In the genomic region with DNA sequence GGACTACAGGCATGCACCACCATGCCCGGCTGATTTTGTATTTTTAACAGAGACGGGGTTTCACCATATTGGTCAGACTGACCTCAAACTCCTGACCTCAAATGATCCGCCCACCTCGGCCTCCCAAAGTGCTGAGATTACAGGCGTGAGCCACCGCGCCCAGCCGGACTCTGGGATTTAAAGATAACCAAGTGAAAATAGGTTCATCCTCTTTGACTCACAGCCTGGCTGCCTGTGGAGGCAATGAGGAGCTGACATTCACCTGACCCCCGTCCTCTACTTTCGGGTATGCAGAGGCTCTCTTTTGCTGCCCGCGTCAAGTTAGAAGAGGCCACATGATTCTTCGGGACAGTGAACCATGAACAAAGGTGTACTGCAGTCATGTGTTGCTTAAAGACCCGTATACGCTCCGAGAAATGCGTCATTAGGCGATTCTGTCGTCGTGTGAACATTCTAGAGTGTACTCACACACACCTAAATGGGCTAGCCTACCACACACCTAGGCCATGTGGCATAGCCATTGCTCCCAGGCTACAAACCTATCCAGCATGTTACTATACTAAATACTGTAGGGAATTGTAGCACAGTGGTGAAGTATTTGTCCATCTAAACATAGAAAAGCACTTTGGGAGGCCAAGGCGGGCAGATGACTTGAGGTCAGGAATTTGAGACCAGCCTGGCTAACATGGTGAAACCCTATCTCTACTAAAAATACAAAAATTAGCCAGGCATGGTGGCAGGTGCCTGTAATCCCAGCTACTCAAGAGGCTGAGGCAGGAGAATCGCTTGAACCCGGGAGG, we compare ENCODE assay signal across 8 cellular contexts. TPM values are rescaled to one million over a fixed set of nuclear protein-coding genes. Genes with fewer than 3 reads are reported as not detected.
DNase-seq lines count a peak whose midpoint lies in the region; ATAC-seq and TF ChIP-seq lines count a peak whose summit lies in the region.
"Not testable (repeated sequence)": the region's sequence is repeated elsewhere in the genome, so short reads cannot be mapped to it uniquely, and the experiment has no call there.

No MANE protein-coding gene starts in this region.

- ATAC-seq in activated CD4-positive, alpha-beta T cell treated with anti-CD3 and anti-CD28 coated beads for 36 hours; naive thymus-derived CD4-positive, alpha-beta T cell: not testable (repeated sequence)

- H3K27ac Mint-ChIP-seq in HFFc6 (peak overlapping the region; percentile 94), immature natural killer cell (peak overlapping the region; percentile 77 to 92 (median 88))
- peak overlapping the region; percentile 86 for H3K27ac Mint-ChIP-seq in activated CD4-positive, alpha-beta T cell treated with anti-CD3 and anti-CD28 coated beads for 36 hours
- peak overlapping the region; percentile 96 for H3K27ac Mint-ChIP-seq in activated naive CD4-positive, alpha-beta T cell treated with anti-CD3 and anti-CD28 coated beads, Interleukin-2, amount 50 U/mL, for 24 hours
- peak overlapping the region; percentile 90 for H3K27ac Mint-ChIP-seq in dendritic cell treated with granulocyte-macrophage colony-stimulating factor and Interleukin-4, amounts not matched to agents 40 ng/mL and 50 ng/mL, for 4 days
- H3K27ac Mint-ChIP-seq in naive thymus-derived CD4-positive, alpha-beta T cell, result peak overlapping the region in 8 of 9 donors; percentile 88 to 99 (median 96)

- not testable (repeated sequence) for TF ChIP-seq CTCF in HFFc6 (IDR thresholded peaks at IDR 0.05); spleen (IDR thresholded peaks at IDR 0.05 in 8 of 11, conservative IDR thresholded peaks at IDR 0.05 in 3 of 11)

- not testable (repeated sequence) for H3K27me3 ChIP-seq in ACC112 (ENCODE audit: insufficient read depth, low read length); naive thymus-derived CD4-positive, alpha-beta T cell (ENCODE audit: control insufficient read depth in 2 of 2, insufficient read depth in 2 of 2, low read length in 2 of 2); spleen (replicated peaks in 1 of 7)

- H3K4me3 ChIP-seq in ACC112 (ENCODE audit: low read depth, low read length), result not testable (repeated sequence)
- peak overlapping the region; percentile 27 for H3K4me3 ChIP-seq in naive thymus-derived CD4-positive, alpha-beta T cell (ENCODE audit: low read length)
- peak overlapping the region in 2 of 8 donors; percentile 6 to 50 for H3K4me3 ChIP-seq in spleen

- POLR2A ChIA-PET in activated CD4-positive, alpha-beta T cell treated with anti-CD3 and anti-CD28 coated beads for 36 hours (lab: Charles Lee), result not testable (repeated sequence)
- POLR2A ChIA-PET in naive thymus-derived CD4-positive, alpha-beta T cell (lab: Charles Lee), result interaction anchor here (1.2 to 19.9 kb wide), 7 partner anchors 8 to 74 kb away, joined by 3 to 375 read pairs (median 9); a partner anchor contains a TSS

- CTCF ChIA-PET in activated CD4-positive, alpha-beta T cell treated with anti-CD3 and anti-CD28 coated beads for 36 hours (lab: Charles Lee); naive thymus-derived CD4-positive, alpha-beta T cell (lab: Charles Lee): not testable (repeated sequence)

- not testable (repeated sequence) for H3K36me3 Mint-ChIP-seq in HFFc6 (ENCODE audit: low read depth); activated CD4-positive, alpha-beta T cell treated with anti-CD3 and anti-CD28 coated beads for 36 hours (ENCODE audit: low read depth); activated naive CD4-positive, alpha-beta T cell treated with anti-CD3 and anti-CD28 coated beads, Interleukin-2, amount 50 U/mL, for 24 hours; dendritic cell treated with granulocyte-macrophage colony-stimulating factor and Interleukin-4, amounts not matched to agents 40 ng/mL and 50 ng/mL, for 4 days (ENCODE audit: low read depth); immature natural killer cell
- H3K36me3 Mint-ChIP-seq in naive thymus-derived CD4-positive, alpha-beta T cell, result peaks cover 0 to 12% (median 4%) of the 10 kb centered on the region in 5 donors

- WGBS in spleen, 5 donors, result 77 to 90% (median 84%) methylated on average over 23 of the region's 23 CpGs

- H3K27me3 Mint-ChIP-seq in HFFc6 (ENCODE audit: insufficient read depth); activated CD4-positive, alpha-beta T cell treated with anti-CD3 and anti-CD28 coated beads for 36 hours; activated naive CD4-positive, alpha-beta T cell treated with anti-CD3 and anti-CD28 coated beads, Interleukin-2, amount 50 U/mL, for 24 hours; dendritic cell treated with granulocyte-macrophage colony-stimulating factor and Interleukin-4, amounts not matched to agents 40 ng/mL and 50 ng/mL, for 4 days; immature natural killer cell (ENCODE audit: low read depth in 3 of 3); naive thymus-derived CD4-positive, alpha-beta T cell: not testable (repeated sequence)

- TF ChIP-seq POLR2A in spleen (IDR thresholded peaks at IDR 0.05), result not testable (repeated sequence)

- H3K27ac ChIP-seq in ACC112 (ENCODE audit: low read depth, low read length), result peak overlapping the region; percentile 96
- H3K27ac ChIP-seq in naive thymus-derived CD4-positive, alpha-beta T cell (ENCODE audit: low read depth, low read length), result peak overlapping the region; percentile 68
- peak overlapping the region; percentile 6 to 94 (median 87) for H3K27ac ChIP-seq in spleen

- H2AFZ ChIP-seq in ACC112 (ENCODE audit: low read length, unreplicated experiment), result not testable (repeated sequence)

- H3K4me1 Mint-ChIP-seq in HFFc6 (ENCODE audit: low read depth), result peaks cover 32% of the 10 kb centered on the region
- H3K4me1 Mint-ChIP-seq in activated CD4-positive, alpha-beta T cell treated with anti-CD3 and anti-CD28 coated beads for 36 hours, result peaks cover 43% of the 10 kb centered on the region
- peaks cover 54% of the 10 kb centered on the region for H3K4me1 Mint-ChIP-seq in activated naive CD4-positive, alpha-beta T cell treated with anti-CD3 and anti-CD28 coated beads, Interleukin-2, amount 50 U/mL, for 24 hours
- H3K4me1 Mint-ChIP-seq in dendritic cell treated with granulocyte-macrophage colony-stimulating factor and Interleukin-4, amounts not matched to agents 40 ng/mL and 50 ng/mL, for 4 days (ENCODE audit: low read depth), result peaks cover 28% of the 10 kb centered on the region
- H3K4me1 Mint-ChIP-seq in immature natural killer cell, result peaks cover 40 to 42% of the 10 kb centered on the region in 2 donors
- H3K4me1 Mint-ChIP-seq in naive thymus-derived CD4-positive, alpha-beta T cell, result peaks cover 32 to 75% (median 58%) of the 10 kb centered on the region in 7 donors

- DNase-seq in HFFc6; activated CD4-positive, alpha-beta T cell treated with anti-CD3 and anti-CD28 coated beads for 36 hours; immature natural killer cell; naive thymus-derived CD4-positive, alpha-beta T cell; spleen: not testable (repeated sequence)

- not testable (repeated sequence) for H3K36me3 ChIP-seq in ACC112 (ENCODE audit: insufficient read depth, low read length); naive thymus-derived CD4-positive, alpha-beta T cell (ENCODE audit: control insufficient read depth in 2 of 3, insufficient read depth in 3 of 3, low read length in 3 of 3); spleen

- H3K9me3 Mint-ChIP-seq in HFFc6; activated CD4-positive, alpha-beta T cell treated with anti-CD3 and anti-CD28 coated beads for 36 hours (ENCODE audit: low read depth); activated naive CD4-positive, alpha-beta T cell treated with anti-CD3 and anti-CD28 coated beads, Interleukin-2, amount 50 U/mL, for 24 hours; dendritic cell treated with granulocyte-macrophage colony-stimulating factor and Interleukin-4, amounts not matched to agents 40 ng/mL and 50 ng/mL, for 4 days; immature natural killer cell; naive thymus-derived CD4-positive, alpha-beta T cell: not testable (repeated sequence)

- H3K79me2 ChIP-seq in ACC112 (ENCODE audit: control insufficient read depth, insufficient read depth, low read length, unreplicated experiment), result not testable (repeated sequence)

- intact Hi-C loops in activated CD4-positive, alpha-beta T cell treated with anti-CD3 and anti-CD28 coated beads for 36 hours (cut with DNase I, micrococcal nuclease); dendritic cell treated with granulocyte-macrophage colony-stimulating factor and Interleukin-4, amounts not matched to agents 40 ng/mL and 50 ng/mL, for 4 days (cut with micrococcal nuclease); spleen (cut with DNase I; ENCODE audit: low total_unique reads): not testable (repeated sequence)
- intact Hi-C loops in naive thymus-derived CD4-positive, alpha-beta T cell (cut with micrococcal nuclease), result loop anchor here in 1 of 2 donors (1.0 kb wide), 2 partner anchors 9 to 11 kb away; no protein-coding TSS in a partner anchor

- H3K9me3 ChIP-seq in naive thymus-derived CD4-positive, alpha-beta T cell (ENCODE audit: control insufficient read depth in 2 of 3, low read length in 3 of 3); spleen: not testable (repeated sequence)

- peak overlapping the region; percentile 57 for H3K4me3 Mint-ChIP-seq in HFFc6
- peak overlapping the region; percentile 15 for H3K4me3 Mint-ChIP-seq in activated CD4-positive, alpha-beta T cell treated with anti-CD3 and anti-CD28 coated beads for 36 hours
- H3K4me3 Mint-ChIP-seq in activated naive CD4-positive, alpha-beta T cell treated with anti-CD3 and anti-CD28 coated beads, Interleukin-2, amount 50 U/mL, for 24 hours, result peak overlapping the region; percentile 73
- not testable (repeated sequence) for H3K4me3 Mint-ChIP-seq in dendritic cell treated with granulocyte-macrophage colony-stimulating factor and Interleukin-4, amounts not matched to agents 40 ng/mL and 50 ng/mL, for 4 days
- peak overlapping the region; percentile 69 to 85 (median 77) for H3K4me3 Mint-ChIP-seq in immature natural killer cell
- H3K4me3 Mint-ChIP-seq in naive thymus-derived CD4-positive, alpha-beta T cell, result peak overlapping the region in 9 of 10 donors; percentile 69 to 86 (median 82)

- peaks cover 21% of the 10 kb centered on the region for H3K4me1 ChIP-seq in ACC112 (ENCODE audit: control insufficient read depth, insufficient read depth, low read length, unreplicated experiment)
- H3K4me1 ChIP-seq in naive thymus-derived CD4-positive, alpha-beta T cell (ENCODE audit: control insufficient read depth in 2 of 2, insufficient read depth in 2 of 2, low read length in 2 of 2), result peaks cover 33 to 47% of the 10 kb centered on the region in 2 donors
- H3K4me1 ChIP-seq in spleen, result peaks cover 15 to 51% (median 24%) of the 10 kb centered on the region in 6 donors

RNA-seq across cellular contexts. Expression of a gene that starts 12.0 kb away (rescaled TPM):
- 10 to 100 TPM; 24.5 to 35.7 (median 30.5) TPM for total RNA-seq in HFFc6 (2021; fragmentation: NEBNext Ultra II Directional; extraction: Animal tissue kit (Norgen Biotek cat#: 25700))
- total RNA-seq in activated CD4-positive, alpha-beta T cell treated with anti-CD3 and anti-CD28 coated beads for 36 hours, result 100 to 1,000 TPM; 299 to 639 TPM
- 1 to 10 TPM; 1.5 to 4.5 (median 3.9) TPM for polyA plus RNA-seq in immature natural killer cell
- total RNA-seq in naive thymus-derived CD4-positive, alpha-beta T cell, result 100 to 1,000 TPM; 103 to 263 (median 241) TPM
- polyA plus RNA-seq in naive thymus-derived CD4-positive, alpha-beta T cell, result 10 to 100 TPM in 1 of 2 donors, 1 to 10 TPM in 1; 6.9 to 11.1 TPM
- 10 to 100 TPM; 28.9 to 91.3 (median 63.8) TPM for total RNA-seq in spleen
- 10 to 100 TPM; 42.5 to 54.7 (median 43.8) TPM for polyA plus RNA-seq in spleen

RNA-seq across cellular contexts. Expression of a gene that starts 12.9 kb away (rescaled TPM):
- under 1 TPM in 3 of 6 experiments, not detected in 3; 0.11 to 0.19 (median 0.18) TPM for total RNA-seq in HFFc6 (2021; fragmentation: NEBNext Ultra II Directional; extraction: Animal tissue kit (Norgen Biotek cat#: 25700))
- 10 to 100 TPM; 24.0 to 39.4 TPM for total RNA-seq in activated CD4-positive, alpha-beta T cell treated with anti-CD3 and anti-CD28 coated beads for 36 hours
- polyA plus RNA-seq in immature natural killer cell, result 1 to 10 TPM in 2 of 3 donors, under 1 TPM in 1; 0.69 to 3.0 (median 1.2) TPM
- 10 to 100 TPM; 49.2 to 96.3 (median 50.8) TPM for total RNA-seq in naive thymus-derived CD4-positive, alpha-beta T cell
- polyA plus RNA-seq in naive thymus-derived CD4-positive, alpha-beta T cell, result 10 to 100 TPM; 10.4 to 17.3 TPM
- total RNA-seq in spleen, result 10 to 100 TPM in 3 of 7 donors, 1 to 10 TPM in 4; 6.8 to 13.0 (median 8.6) TPM
- 1 to 10 TPM in 2 of 3 donors, under 1 TPM in 1; 0.89 to 2.0 (median 1.1) TPM for polyA plus RNA-seq in spleen

RNA-seq across cellular contexts. Expression of a gene that starts 54.9 kb away (rescaled TPM):
- total RNA-seq in HFFc6 (2021; fragmentation: NEBNext Ultra II Directional; extraction: Animal tissue kit (Norgen Biotek cat#: 25700)), result 1 to 10 TPM; 1.2 to 2.3 (median 1.4) TPM
- 1 to 10 TPM in 1 of 2 experiments, under 1 TPM in 1; 0.63 to 1.2 TPM for total RNA-seq in activated CD4-positive, alpha-beta T cell treated with anti-CD3 and anti-CD28 coated beads for 36 hours
- polyA plus RNA-seq in immature natural killer cell (under 1 TPM in 1 of 3 donors, not detected in 2; 0.28 TPM), spleen (1 to 10 TPM; 2.4 to 2.7 (median 2.5) TPM)
- total RNA-seq in naive thymus-derived CD4-positive, alpha-beta T cell, result 1 to 10 TPM; 2.1 to 6.8 (median 4.0) TPM
- under 1 TPM; 0.09 to 0.71 TPM for polyA plus RNA-seq in naive thymus-derived CD4-positive, alpha-beta T cell
- total RNA-seq in spleen, result 1 to 10 TPM; 1.3 to 3.1 (median 2.7) TPM

Comparison
In these comparisons a context has a peak if more than half of its experiments do, and no peak if none do; other contexts are left out.
1. RNA of a gene that starts 12.9 kb away (total RNA-seq): 49.2 to 96.3 TPM in naive thymus-derived CD4-positive, alpha-beta T cell, 24.0 to 39.4 TPM in activated CD4-positive, alpha-beta T cell treated with anti-CD3 and anti-CD28 coated beads for 36 hours and 6.8 to 13.0 TPM in spleen; 0.11 to 0.19 TPM in HFFc6; every median in the first group is over 4 times any median in the second.
2. Peak in every context shown above with its lines, with median percentiles within 50 percentile points of each other: H3K27ac ChIP-seq and H3K27ac Mint-ChIP-seq.